In genomic region chr17:32510466-32510865, GRCh38 we compare ENCODE assay signal across 28 cellular contexts. TPM values are rescaled to one million over a fixed set of nuclear protein-coding genes. Genes with fewer than 3 reads are reported as not detected.
"Had no signal": no experiment of that assay in that cellular context is flagged by ENCODE, and none has a peak within 500 bp of the region (broad histone marks: within the 10 kb centered on the region; RNA-seq: fewer than 3 reads in every experiment).

No MANE protein-coding gene starts in this region.

- H3K36me3 ChIP-seq: ascending aorta, breast epithelium, cardiac muscle cell, gastroesophageal sphincter had no signal

- H3K27ac ChIP-seq: ascending aorta, breast epithelium, cardiac muscle cell, coronary artery, dorsolateral prefrontal cortex, gastroesophageal sphincter, heart right ventricle had no signal

- H3K9me3 ChIP-seq: ascending aorta, breast epithelium, gastroesophageal sphincter, heart right ventricle had no signal

- H3K27me3 ChIP-seq: ascending aorta, breast epithelium, cardiac muscle cell, dorsolateral prefrontal cortex, gastroesophageal sphincter, heart right ventricle had no signal

- DNase-seq: activated CD4-positive, alpha-beta memory T cell treated with anti-CD3 and anti-CD28 coated beads, Interleukin-2, amount 10 ng/mL, durations not matched to agents 7 days and 5 days; activated CD4-positive, alpha-beta T cell treated with anti-CD3 and anti-CD28 coated beads for 1 hour; activated CD4-positive, alpha-beta T cell treated with anti-CD3 and anti-CD28 coated beads for 4 hours; activated CD4-positive, alpha-beta T cell treated with anti-CD3 and anti-CD28 coated beads, Interleukin-2, amount 10 ng/mL, durations not matched to agents 7 days and 5 days; activated CD4-positive, alpha-beta T cell treated with anti-CD3 and anti-CD28 coated beads, Interleukin-2, amount 50 U/mL, for 4 hours; activated effector memory CD4-positive, alpha-beta T cell treated with Interleukin-2 at 50 U/mL for 16 hours; activated gamma-delta T cell treated with Interleukin-2 at 50 U/mL for 16 hours; activated naive CD4-positive, alpha-beta T cell treated with Interleukin-2 at 50 U/mL for 16 hours; activated naive CD8-positive, alpha-beta T cell treated with anti-CD3 and anti-CD28 coated beads, Interleukin-2, amount 10 ng/mL, durations not matched to agents 7 days and 5 days; activated T-cell treated with anti-CD3 and anti-CD28 coated beads, Interleukin-2, amount 50 U/mL, for 4 hours; central memory CD4-positive, alpha-beta T cell; cerebellar nuclear complex; dorsolateral prefrontal cortex; effector memory CD4-positive, alpha-beta T cell; endodermal cell; foreskin melanocyte; heart right ventricle; T-helper 2 cell had no signal

- H3K27ac Mint-ChIP-seq: activated CD4-positive, alpha-beta memory T cell treated with anti-CD3 and anti-CD28 coated beads, Interleukin-2, amount 10 ng/mL, durations not matched to agents 7 days and 5 days; activated CD4-positive, alpha-beta T cell treated with anti-CD3 and anti-CD28 coated beads, Interleukin-2, amount 10 ng/mL, durations not matched to agents 7 days and 5 days; activated naive CD8-positive, alpha-beta T cell treated with anti-CD3 and anti-CD28 coated beads, Interleukin-2, amount 10 ng/mL, durations not matched to agents 7 days and 5 days; activated T-helper 17 cell treated with anti-CD3 and anti-CD28 coated beads, Interleukin-2, amount 50 U/mL, for 72 hours; dendritic cell treated with granulocyte-macrophage colony-stimulating factor and Interleukin-4, amounts not matched to agents 40 ng/mL and 50 ng/mL, for 4 days; endodermal cell had no signal

- H3K4me1 ChIP-seq: ascending aorta, breast epithelium, gastroesophageal sphincter had no signal

- H3K9me3 Mint-ChIP-seq: activated CD4-positive, alpha-beta memory T cell treated with anti-CD3 and anti-CD28 coated beads, Interleukin-2, amount 10 ng/mL, durations not matched to agents 7 days and 5 days; activated naive CD4-positive, alpha-beta T cell treated with anti-CD3 and anti-CD28 coated beads, Interleukin-2, amount 50 U/mL, for 72 hours; activated naive CD8-positive, alpha-beta T cell treated with anti-CD3 and anti-CD28 coated beads, Interleukin-2, amount 10 ng/mL, durations not matched to agents 7 days and 5 days; activated T-cell treated with anti-CD3 and anti-CD28 coated beads, Interleukin-2, amount 50 U/mL, for 4 hours; activated T-helper 17 cell treated with anti-CD3 and anti-CD28 coated beads, Interleukin-2, amount 50 U/mL, for 72 hours; dendritic cell treated with granulocyte-macrophage colony-stimulating factor and Interleukin-4, amounts not matched to agents 40 ng/mL and 50 ng/mL, for 4 days; endodermal cell had no signal

- ATAC-seq: activated naive CD4-positive, alpha-beta T cell treated with anti-CD3 and anti-CD28 coated beads, Interleukin-2, amount 50 U/mL, for 72 hours; activated T-cell treated with anti-CD3 and anti-CD28 coated beads, Interleukin-2, amount 50 U/mL, for 4 hours; activated T-helper 17 cell treated with anti-CD3 and anti-CD28 coated beads, Interleukin-2, amount 50 U/mL, for 72 hours; esophagus mucosa; gastroesophageal sphincter; heart right ventricle had no signal

- H3K27me3 Mint-ChIP-seq: activated naive CD8-positive, alpha-beta T cell treated with anti-CD3 and anti-CD28 coated beads, Interleukin-2, amount 10 ng/mL, durations not matched to agents 7 days and 5 days; activated T-helper 17 cell treated with anti-CD3 and anti-CD28 coated beads, Interleukin-2, amount 50 U/mL, for 72 hours had no signal

- H3K4me3 Mint-ChIP-seq: activated CD4-positive, alpha-beta memory T cell treated with anti-CD3 and anti-CD28 coated beads, Interleukin-2, amount 10 ng/mL, durations not matched to agents 7 days and 5 days; activated CD4-positive, alpha-beta T cell treated with anti-CD3 and anti-CD28 coated beads, Interleukin-2, amount 10 ng/mL, durations not matched to agents 7 days and 5 days; activated naive CD8-positive, alpha-beta T cell treated with anti-CD3 and anti-CD28 coated beads, Interleukin-2, amount 10 ng/mL, durations not matched to agents 7 days and 5 days; activated T-cell treated with anti-CD3 and anti-CD28 coated beads, Interleukin-2, amount 50 U/mL, for 4 hours; activated T-helper 17 cell treated with anti-CD3 and anti-CD28 coated beads, Interleukin-2, amount 50 U/mL, for 72 hours; brain; dendritic cell treated with granulocyte-macrophage colony-stimulating factor and Interleukin-4, amounts not matched to agents 40 ng/mL and 50 ng/mL, for 4 days; endodermal cell had no signal

- H3K4me3 ChIP-seq: ascending aorta, breast epithelium, cardiac muscle cell, coronary artery, dorsolateral prefrontal cortex, gastroesophageal sphincter, heart right ventricle had no signal

RNA-seq across cellular contexts. Expression of gene CDK5R1, which starts 23.7 kb away (rescaled TPM):
- total RNA-seq: ascending aorta had no signal
